In genomic region chr3:10753964-10754363, GRCh38 we compare ENCODE assay signal across 8 cellular contexts.
A peak's percentile ranks its signal among the peaks of the same experiment; 100 is the strongest.
DNase-seq lines count a peak whose midpoint lies in the region; ATAC-seq, FAIRE-seq and TF ChIP-seq lines count a peak whose summit lies in the region.

No MANE protein-coding gene starts in this region.

- H3K27me3 Mint-ChIP-seq in Calu3 (ENCODE audit: unreplicated experiment) (peaks cover 47% of the 10 kb centered on the region), astrocyte (ENCODE audit: low read depth, unreplicated experiment) (peaks cover 51% of the 10 kb centered on the region)

- H3K27ac ChIP-seq in astrocyte (ENCODE audit: low read depth, low read length) = no peak overlapping the region

- no peak overlapping the region for H3K9ac ChIP-seq in astrocyte (ENCODE audit: low read length)

- H3K36me3 ChIP-seq in astrocyte (ENCODE audit: insufficient read depth, low read length) = no peaks in the 10 kb centered on the region

- H3K79me2 ChIP-seq in astrocyte (ENCODE audit: insufficient read depth, low read length) = no peaks in the 10 kb centered on the region

- no peak for ATAC-seq in GM19395 (IDR thresholded peaks at IDR 0.05; ENCODE audit: unreplicated experiment)
- no peak for ATAC-seq in GM18909 (IDR thresholded peaks at IDR 0.05; ENCODE audit: poor library complexity, unreplicated experiment)
- ATAC-seq in HG02973 (IDR thresholded peaks at IDR 0.05; ENCODE audit: unreplicated experiment) = no peak

- BruUV-seq in Calu3 (replicated peaks; lab: Mats Ljungman, UMichigan) = no TSS peak

- H4K20me1 ChIP-seq in astrocyte (ENCODE audit: insufficient read depth, low read length) = no peaks in the 10 kb centered on the region

- no peaks in the 10 kb centered on the region for H3K9me3 ChIP-seq in astrocyte (ENCODE audit: insufficient read depth, low read depth, low read length)

- H3K4me1 Mint-ChIP-seq in Calu3 (ENCODE audit: low read depth, unreplicated experiment) (no peaks in the 10 kb centered on the region), astrocyte (ENCODE audit: low read depth, unreplicated experiment) (peaks cover 2% of the 10 kb centered on the region)

- CTCF ChIA-PET in Calu3 (lab: Charles Lee) = no interaction called here

- H3K4me3 Mint-ChIP-seq in Calu3 (ENCODE audit: low read depth, unreplicated experiment) (no peak overlapping the region), astrocyte (ENCODE audit: unreplicated experiment) (no peak overlapping the region)

- TF ChIP-seq POLR2A in NB4 (IDR thresholded peaks at IDR 0.05; ENCODE audit: extremely low read depth, insufficient read length) = no peak

- peaks cover 10% of the 10 kb centered on the region for H3K4me1 ChIP-seq in astrocyte (ENCODE audit: insufficient read depth, low read length)

- no peak overlapping the region for H2AFZ ChIP-seq in astrocyte (ENCODE audit: low read depth, low read length)

- no peak overlapping the region for H3K4me2 ChIP-seq in astrocyte (ENCODE audit: low read length)

- H3K9me3 Mint-ChIP-seq in Calu3 (ENCODE audit: low read depth, unreplicated experiment) (no peaks in the 10 kb centered on the region), astrocyte (ENCODE audit: unreplicated experiment) (no peaks in the 10 kb centered on the region)

- TF ChIP-seq CTCF in Calu3 (IDR thresholded peaks at IDR 0.05; ENCODE audit: unreplicated experiment) = no peak
- TF ChIP-seq CTCF in NB4 (IDR thresholded peaks at IDR 0.05; ENCODE audit: low read depth, low read length) = no peak
- no peak for TF ChIP-seq CTCF in astrocyte (IDR thresholded peaks at IDR 0.05; ENCODE audit: insufficient read depth, low read depth, low read length)

- DNase-seq in Calu3 = peak; percentile 69
- peak; percentile 48 for DNase-seq in NB4 (ENCODE audit: low read depth)
- peak; percentile 14 for DNase-seq in astrocyte (ENCODE audit: low read depth)
- DNase-seq in medulla oblongata (ENCODE audit: extremely low spot score) = peak; percentile 16
- DNase-seq in NCI-H2081 treated with DMSO at 0.1 percent for 48 hours (lab: John Stamatoyannopoulos, UW) = no peak

- H3K36me3 Mint-ChIP-seq in Calu3 (ENCODE audit: insufficient read depth, unreplicated experiment) (no peaks in the 10 kb centered on the region), astrocyte (ENCODE audit: low read depth, unreplicated experiment) (no peaks in the 10 kb centered on the region)

- H3K27ac Mint-ChIP-seq in Calu3 (ENCODE audit: unreplicated experiment) = no peak overlapping the region
- H3K27ac Mint-ChIP-seq in astrocyte (ENCODE audit: unreplicated experiment) = no peak overlapping the region

- no peak overlapping the region for H3K4me3 ChIP-seq in NB4 (ENCODE audit: low read depth, low read length)
- H3K4me3 ChIP-seq in astrocyte (ENCODE audit: insufficient read depth, low read depth, low read length) = no peak overlapping the region

- peaks cover 29% of the 10 kb centered on the region for H3K27me3 ChIP-seq in astrocyte (ENCODE audit: insufficient read depth, low read length)

- intact Hi-C loops in Calu3 (cut with micrococcal nuclease; ENCODE audit: unreplicated experiment) = no loop called here

- no peak for FAIRE-seq in astrocyte (lab: Jason Lieb, UNC)
